ENCODE assay signal across 1 cellular context in the genomic region with DNA sequence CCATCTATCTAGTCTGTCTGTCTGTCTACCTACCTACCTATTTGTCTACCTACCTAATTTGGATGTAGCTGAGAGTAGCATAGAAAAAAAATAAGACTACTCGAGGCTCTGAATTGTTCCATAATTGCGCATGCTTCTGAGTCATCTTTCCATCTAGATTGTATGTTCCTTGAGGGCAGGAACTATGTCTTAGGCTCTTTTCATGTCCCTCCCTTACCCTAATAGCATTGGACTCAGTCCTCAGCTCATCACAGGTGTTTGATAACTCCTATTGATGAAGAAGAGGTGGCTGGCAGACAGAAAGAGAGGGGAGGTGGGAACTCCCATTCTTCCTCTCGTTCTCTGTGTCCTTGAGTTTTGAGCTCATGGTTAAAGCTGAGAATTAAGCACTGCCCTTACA.
A peak's percentile ranks its signal among the peaks of the same experiment; 100 is the strongest.
TF ChIP-seq lines count a peak whose summit lies in the region.

No MANE protein-coding gene starts in this region.

TF ChIP-seq in HepG2, 621 proteins besides CTCF, POLR2A, EP300 and RAD21 (continued from another document and continues in another):
- TF ChIP-seq, protein P1, sequence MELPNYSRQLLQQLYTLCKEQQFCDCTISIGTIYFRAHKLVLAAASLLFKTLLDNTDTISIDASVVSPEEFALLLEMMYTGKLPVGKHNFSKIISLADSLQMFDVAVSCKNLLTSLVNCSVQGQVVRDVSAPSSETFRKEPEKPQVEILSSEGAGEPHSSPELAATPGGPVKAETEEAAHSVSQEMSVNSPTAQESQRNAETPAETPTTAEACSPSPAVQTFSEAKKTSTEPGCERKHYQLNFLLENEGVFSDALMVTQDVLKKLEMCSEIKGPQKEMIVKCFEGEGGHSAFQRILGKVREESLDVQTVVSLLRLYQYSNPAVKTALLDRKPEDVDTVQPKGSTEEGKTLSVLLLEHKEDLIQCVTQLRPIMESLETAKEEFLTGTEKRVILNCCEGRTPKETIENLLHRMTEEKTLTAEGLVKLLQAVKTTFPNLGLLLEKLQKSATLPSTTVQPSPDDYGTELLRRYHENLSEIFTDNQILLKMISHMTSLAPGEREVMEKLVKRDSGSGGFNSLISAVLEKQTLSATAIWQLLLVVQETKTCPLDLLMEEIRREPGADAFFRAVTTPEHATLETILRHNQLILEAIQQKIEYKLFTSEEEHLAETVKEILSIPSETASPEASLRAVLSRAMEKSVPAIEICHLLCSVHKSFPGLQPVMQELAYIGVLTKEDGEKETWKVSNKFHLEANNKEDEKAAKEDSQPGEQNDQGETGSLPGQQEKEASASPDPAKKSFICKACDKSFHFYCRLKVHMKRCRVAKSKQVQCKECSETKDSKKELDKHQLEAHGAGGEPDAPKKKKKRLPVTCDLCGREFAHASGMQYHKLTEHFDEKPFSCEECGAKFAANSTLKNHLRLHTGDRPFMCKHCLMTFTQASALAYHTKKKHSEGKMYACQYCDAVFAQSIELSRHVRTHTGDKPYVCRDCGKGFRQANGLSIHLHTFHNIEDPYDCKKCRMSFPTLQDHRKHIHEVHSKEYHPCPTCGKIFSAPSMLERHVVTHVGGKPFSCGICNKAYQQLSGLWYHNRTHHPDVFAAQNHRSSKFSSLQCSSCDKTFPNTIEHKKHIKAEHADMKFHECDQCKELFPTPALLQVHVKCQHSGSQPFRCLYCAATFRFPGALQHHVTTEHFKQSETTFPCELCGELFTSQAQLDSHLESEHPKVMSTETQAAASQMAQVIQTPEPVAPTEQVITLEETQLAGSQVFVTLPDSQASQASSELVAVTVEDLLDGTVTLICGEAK (IDR thresholded peaks at IDR 0.05): no peak
- TF ChIP-seq, protein P1 (CRISPR knock-in tag; IDR thresholded peaks at IDR 0.05): no peak
- TF ChIP-seq ZFX (CRISPR knock-in tag; IDR thresholded peaks at IDR 0.05; ENCODE audit: low read depth): no peak
- TF ChIP-seq FLYWCH1 (CRISPR knock-in tag; IDR thresholded peaks at IDR 0.05): no peak
- TF ChIP-seq ZMYM4 (CRISPR knock-in tag; IDR thresholded peaks at IDR 0.05): peak; percentile 69
- TF ChIP-seq FOXC1 (CRISPR knock-in tag; IDR thresholded peaks at IDR 0.05; ENCODE audit: borderline replicate concordance): 0 out of 2 replicates have a peak, but pooled peaks have one; percentile 28
- TF ChIP-seq ZNF557 (CRISPR knock-in tag; IDR thresholded peaks at IDR 0.05): no peak
- TF ChIP-seq PPARG (CRISPR knock-in tag; conservative IDR thresholded peaks at IDR 0.05): 0 out of 2 replicates have a peak, but pooled peaks have one; percentile 2
- TF ChIP-seq U2AF2 (IDR thresholded peaks at IDR 0.05; ENCODE audit: low read depth, low read length): no peak
- no peak for TF ChIP-seq BORCS8-MEF2B (CRISPR knock-in tag; IDR thresholded peaks at IDR 0.05)
- TF ChIP-seq, protein P2, sequence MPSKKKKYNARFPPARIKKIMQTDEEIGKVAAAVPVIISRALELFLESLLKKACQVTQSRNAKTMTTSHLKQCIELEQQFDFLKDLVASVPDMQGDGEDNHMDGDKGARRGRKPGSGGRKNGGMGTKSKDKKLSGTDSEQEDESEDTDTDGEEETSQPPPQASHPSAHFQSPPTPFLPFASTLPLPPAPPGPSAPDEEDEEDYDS (CRISPR knock-in tag; IDR thresholded peaks at IDR 0.05): 0 out of 2 replicates have a peak, but pooled peaks have one; percentile 2
- no peak for TF ChIP-seq HMGA1 (CRISPR knock-in tag; conservative IDR thresholded peaks at IDR 0.05)
- TF ChIP-seq TOPORS (CRISPR knock-in tag; IDR thresholded peaks at IDR 0.05): no peak
- no peak for TF ChIP-seq CBX1 (IDR thresholded peaks at IDR 0.05; ENCODE audit: low read depth)
- TF ChIP-seq, protein P3, sequence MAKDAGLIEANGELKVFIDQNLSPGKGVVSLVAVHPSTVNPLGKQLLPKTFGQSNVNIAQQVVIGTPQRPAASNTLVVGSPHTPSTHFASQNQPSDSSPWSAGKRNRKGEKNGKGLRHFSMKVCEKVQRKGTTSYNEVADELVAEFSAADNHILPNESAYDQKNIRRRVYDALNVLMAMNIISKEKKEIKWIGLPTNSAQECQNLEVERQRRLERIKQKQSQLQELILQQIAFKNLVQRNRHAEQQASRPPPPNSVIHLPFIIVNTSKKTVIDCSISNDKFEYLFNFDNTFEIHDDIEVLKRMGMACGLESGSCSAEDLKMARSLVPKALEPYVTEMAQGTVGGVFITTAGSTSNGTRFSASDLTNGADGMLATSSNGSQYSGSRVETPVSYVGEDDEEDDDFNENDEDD (CRISPR knock-in tag; IDR thresholded peaks at IDR 0.05; ENCODE audit: borderline replicate concordance): no peak
- TF ChIP-seq TSC22D2 (CRISPR knock-in tag; IDR thresholded peaks at IDR 0.05; ENCODE audit: borderline replicate concordance): 0 out of 2 replicates have a peak, but pooled peaks have one; percentile 8
- no peak for TF ChIP-seq ZFP90 (CRISPR knock-in tag; IDR thresholded peaks at IDR 0.05; ENCODE audit: borderline replicate concordance)
- no peak for TF ChIP-seq CENPT (CRISPR knock-in tag; IDR thresholded peaks at IDR 0.05; ENCODE audit: low read depth)
- no peak for TF ChIP-seq ZBTB44 (CRISPR knock-in tag; IDR thresholded peaks at IDR 0.05)
- TF ChIP-seq KLF15 (CRISPR knock-in tag; IDR thresholded peaks at IDR 0.05; ENCODE audit: borderline replicate concordance): no peak
- TF ChIP-seq NCOA1 (CRISPR knock-in tag; IDR thresholded peaks at IDR 0.05): peak; percentile 88; the same call in 1 of the 2 replicates
- peak; percentile 80; the same call in 1 of the 2 replicates for TF ChIP-seq ZNF414 (CRISPR knock-in tag; IDR thresholded peaks at IDR 0.05)
- TF ChIP-seq AGO2 (optimal IDR thresholded peaks at IDR 0.05; ENCODE audit: low read depth, low read length): no peak
- TF ChIP-seq ZNF275 (CRISPR knock-in tag; IDR thresholded peaks at IDR 0.05; ENCODE audit: borderline replicate concordance): no peak
- TF ChIP-seq, protein P4, sequence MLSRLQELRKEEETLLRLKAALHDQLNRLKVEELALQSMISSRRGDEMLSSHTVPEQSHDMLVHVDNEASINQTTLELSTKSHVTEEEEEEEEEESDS (CRISPR knock-in tag; IDR thresholded peaks at IDR 0.05; ENCODE audit: borderline replicate concordance): no peak
- TF ChIP-seq, protein P5, sequence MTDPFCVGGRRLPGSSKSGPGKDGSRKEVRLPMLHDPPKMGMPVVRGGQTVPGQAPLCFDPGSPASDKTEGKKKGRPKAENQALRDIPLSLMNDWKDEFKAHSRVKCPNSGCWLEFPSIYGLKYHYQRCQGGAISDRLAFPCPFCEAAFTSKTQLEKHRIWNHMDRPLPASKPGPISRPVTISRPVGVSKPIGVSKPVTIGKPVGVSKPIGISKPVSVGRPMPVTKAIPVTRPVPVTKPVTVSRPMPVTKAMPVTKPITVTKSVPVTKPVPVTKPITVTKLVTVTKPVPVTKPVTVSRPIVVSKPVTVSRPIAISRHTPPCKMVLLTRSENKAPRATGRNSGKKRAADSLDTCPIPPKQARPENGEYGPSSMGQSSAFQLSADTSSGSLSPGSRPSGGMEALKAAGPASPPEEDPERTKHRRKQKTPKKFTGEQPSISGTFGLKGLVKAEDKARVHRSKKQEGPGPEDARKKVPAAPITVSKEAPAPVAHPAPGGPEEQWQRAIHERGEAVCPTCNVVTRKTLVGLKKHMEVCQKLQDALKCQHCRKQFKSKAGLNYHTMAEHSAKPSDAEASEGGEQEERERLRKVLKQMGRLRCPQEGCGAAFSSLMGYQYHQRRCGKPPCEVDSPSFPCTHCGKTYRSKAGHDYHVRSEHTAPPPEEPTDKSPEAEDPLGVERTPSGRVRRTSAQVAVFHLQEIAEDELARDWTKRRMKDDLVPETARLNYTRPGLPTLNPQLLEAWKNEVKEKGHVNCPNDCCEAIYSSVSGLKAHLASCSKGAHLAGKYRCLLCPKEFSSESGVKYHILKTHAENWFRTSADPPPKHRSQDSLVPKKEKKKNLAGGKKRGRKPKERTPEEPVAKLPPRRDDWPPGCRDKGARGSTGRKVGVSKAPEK (CRISPR knock-in tag; IDR thresholded peaks at IDR 0.05; ENCODE audit: borderline replicate concordance): no peak
- TF ChIP-seq ZNF607 (CRISPR knock-in tag; IDR thresholded peaks at IDR 0.05; ENCODE audit: borderline replicate concordance): no peak
- TF ChIP-seq THAP9 (CRISPR knock-in tag; IDR thresholded peaks at IDR 0.05; ENCODE audit: borderline replicate concordance): no peak
- peak; percentile 16; the same call in 1 of the 2 replicates for TF ChIP-seq HHEX (CRISPR knock-in tag; IDR thresholded peaks at IDR 0.05)
- TF ChIP-seq GATAD2A (CRISPR knock-in tag; IDR thresholded peaks at IDR 0.05): 0 out of 2 replicates have a peak, but pooled peaks have one; percentile 29
- TF ChIP-seq, protein P6, sequence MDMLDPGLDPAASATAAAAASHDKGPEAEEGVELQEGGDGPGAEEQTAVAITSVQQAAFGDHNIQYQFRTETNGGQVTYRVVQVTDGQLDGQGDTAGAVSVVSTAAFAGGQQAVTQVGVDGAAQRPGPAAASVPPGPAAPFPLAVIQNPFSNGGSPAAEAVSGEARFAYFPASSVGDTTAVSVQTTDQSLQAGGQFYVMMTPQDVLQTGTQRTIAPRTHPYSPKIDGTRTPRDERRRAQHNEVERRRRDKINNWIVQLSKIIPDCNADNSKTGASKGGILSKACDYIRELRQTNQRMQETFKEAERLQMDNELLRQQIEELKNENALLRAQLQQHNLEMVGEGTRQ (IDR thresholded peaks at IDR 0.05; ENCODE audit: low read depth, low read length): no peak
- TF ChIP-seq, protein P6 (CRISPR knock-in tag; IDR thresholded peaks at IDR 0.05; ENCODE audit: borderline replicate concordance): no peak
